13 cellular contexts compared by ENCODE assay signal in the genomic region with DNA sequence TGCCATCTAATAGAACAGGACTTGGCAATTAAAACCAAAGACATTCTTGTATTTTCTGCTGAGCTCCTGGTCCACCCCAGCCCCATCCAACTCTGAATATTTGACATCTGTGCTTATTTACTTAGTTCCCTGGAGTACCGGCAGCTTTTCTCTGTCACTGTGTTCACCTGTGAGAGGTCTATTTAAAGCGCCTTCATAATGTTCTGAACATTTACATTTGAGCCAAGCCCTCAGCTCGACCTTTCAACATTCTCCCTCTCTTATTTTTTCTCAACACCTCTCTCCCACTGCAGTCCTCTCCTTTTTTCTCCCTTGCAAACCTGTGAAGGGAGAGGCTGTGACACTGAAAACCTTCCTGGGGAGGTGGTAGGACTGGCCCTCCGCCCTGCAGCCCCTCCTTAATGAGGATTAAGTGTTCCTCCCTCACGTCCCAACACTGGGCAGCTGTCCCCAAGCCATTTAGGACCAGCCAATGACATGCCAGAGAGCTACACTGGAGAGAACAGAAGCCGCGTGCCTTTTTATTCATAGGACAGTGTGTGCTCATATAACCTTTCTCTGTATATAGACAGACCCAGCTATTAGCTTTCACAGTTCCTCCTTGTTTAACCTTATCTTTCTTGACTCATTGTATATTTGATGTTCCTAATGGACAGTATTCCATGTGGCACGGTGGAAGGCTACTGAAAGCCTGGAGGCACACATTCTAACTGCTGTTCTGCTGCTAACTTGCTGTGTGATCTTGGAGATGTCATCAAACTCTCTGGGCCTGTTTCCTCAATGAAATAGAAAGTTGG.
DNase-seq lines count a peak whose midpoint lies in the region; ATAC-seq and TF ChIP-seq lines count a peak whose summit lies in the region.
"Had no signal": no experiment of that assay in that cellular context is flagged by ENCODE, and none has a peak within 500 bp of the region (broad histone marks: within the 10 kb centered on the region; RNA-seq: fewer than 3 reads in every experiment).

No MANE protein-coding gene starts in this region.

- H3K27me3 ChIP-seq in H7 (ENCODE audit: control insufficient read depth, insufficient read depth, low read length) = no peaks in the 10 kb centered on the region

- no peaks in the 10 kb centered on the region for H3K9me3 Mint-ChIP-seq in progenitor cell of endocrine pancreas (ENCODE audit: low read depth)
- H3K9me3 Mint-ChIP-seq: CD14-positive monocyte; stimulated activated naive B cell treated with anti-CD40 and anti-IgM and Interleukin-4, amounts not matched to agents 10 μg/mL and 1 μg/mL and 100 μg/mL, for 72 hours had no signal

- H3K36me3 Mint-ChIP-seq in progenitor cell of endocrine pancreas (ENCODE audit: insufficient read depth) = no peaks in the 10 kb centered on the region
- H3K36me3 Mint-ChIP-seq: CD14-positive monocyte; stimulated activated naive B cell treated with anti-CD40 and anti-IgM and Interleukin-4, amounts not matched to agents 10 μg/mL and 1 μg/mL and 100 μg/mL, for 72 hours had no signal

- peaks cover 41% of the 10 kb centered on the region for H3K4me1 Mint-ChIP-seq in progenitor cell of endocrine pancreas (ENCODE audit: low read depth)
- H3K4me1 Mint-ChIP-seq: CD14-positive monocyte had no signal

- H3K27ac Mint-ChIP-seq in progenitor cell of endocrine pancreas = peak overlapping the region; percentile 98
- H3K27ac Mint-ChIP-seq: CD14-positive monocyte; stimulated activated naive B cell treated with anti-CD40 and anti-IgM and Interleukin-4, amounts not matched to agents 10 μg/mL and 1 μg/mL and 100 μg/mL, for 72 hours had no signal

- H3K4me3 ChIP-seq in H7 (ENCODE audit: insufficient read depth, low read depth, low read length) = no peak overlapping the region
- H3K4me3 ChIP-seq: skin epidermis had no signal

- H3K27me3 Mint-ChIP-seq in progenitor cell of endocrine pancreas = no peaks in the 10 kb centered on the region

- intact Hi-C loops in Right ventricle myocardium superior (cut with DNase I) = no loop called here

- peak; percentile 91 for DNase-seq in DMS53 treated with DMSO at 0.1 percent for 48 hours (lab: John Stamatoyannopoulos, UW; ENCODE audit: unreplicated experiment)
- DNase-seq in NCI-H345 treated with DMSO at 0.1 percent for 48 hours (lab: John Stamatoyannopoulos, UW; ENCODE audit: unreplicated experiment) = peak; percentile 63
- DNase-seq in Right ventricle myocardium superior = peak; percentile 85
- no peak for DNase-seq in progenitor cell of endocrine pancreas (ENCODE audit: low spot score, unreplicated experiment)
- no peak for DNase-seq in H7
- DNase-seq in stimulated activated CD4-positive, alpha-beta T cell treated with anti-CD3 and anti-CD28 coated beads, Interleukin-15, amount 100 ng/mL, for 24 hours = no peak
- DNase-seq: activated CD4-positive, alpha-beta T cell treated with anti-CD3 and anti-CD28 coated beads, Interleukin-2, amount 50 U/mL, for 48 hours; Karpas-422; stimulated activated naive B cell treated with anti-CD40 and anti-IgM and Interleukin-4, amounts not matched to agents 10 μg/mL and 1 μg/mL and 100 μg/mL, for 72 hours had no signal

- peak overlapping the region; percentile 64 for H3K4me3 Mint-ChIP-seq in progenitor cell of endocrine pancreas (ENCODE audit: low read depth)
- H3K4me3 Mint-ChIP-seq: CD14-positive monocyte; stimulated activated naive B cell treated with anti-CD40 and anti-IgM and Interleukin-4, amounts not matched to agents 10 μg/mL and 1 μg/mL and 100 μg/mL, for 72 hours had no signal

- ATAC-seq in Right ventricle myocardium superior (ENCODE audit: poor library complexity) (peak; percentile 94), HG03439 (IDR thresholded peaks at IDR 0.05; ENCODE audit: unreplicated experiment) (no peak), HG03135 (IDR thresholded peaks at IDR 0.05; ENCODE audit: unreplicated experiment) (no peak)
- ATAC-seq: stimulated activated naive B cell treated with anti-CD40 and anti-IgM and Interleukin-4, amounts not matched to agents 10 μg/mL and 1 μg/mL and 100 μg/mL, for 72 hours had no signal

- H3K36me3 ChIP-seq in H7 (replicated peaks; ENCODE audit: control insufficient read depth, insufficient read depth, low read length) = no peaks in the 10 kb centered on the region

- TF ChIP-seq CTCF in progenitor cell of endocrine pancreas (IDR thresholded peaks at IDR 0.05; ENCODE audit: unreplicated experiment) = no peak

Comparison
In these comparisons a context has a peak if more than half of its experiments do, and no peak if none do; other contexts are left out.
1. DNase-seq: peak in DMS53 treated with DMSO at 0.1 percent for 48 hours (single experiment), NCI-H345 treated with DMSO at 0.1 percent for 48 hours (single experiment) and Right ventricle myocardium superior (single experiment); none in progenitor cell of endocrine pancreas (single experiment), H7 (single experiment) and stimulated activated CD4-positive, alpha-beta T cell treated with anti-CD3 and anti-CD28 coated beads, Interleukin-15, amount 100 ng/mL, for 24 hours (single experiment).